In the genomic region with DNA sequence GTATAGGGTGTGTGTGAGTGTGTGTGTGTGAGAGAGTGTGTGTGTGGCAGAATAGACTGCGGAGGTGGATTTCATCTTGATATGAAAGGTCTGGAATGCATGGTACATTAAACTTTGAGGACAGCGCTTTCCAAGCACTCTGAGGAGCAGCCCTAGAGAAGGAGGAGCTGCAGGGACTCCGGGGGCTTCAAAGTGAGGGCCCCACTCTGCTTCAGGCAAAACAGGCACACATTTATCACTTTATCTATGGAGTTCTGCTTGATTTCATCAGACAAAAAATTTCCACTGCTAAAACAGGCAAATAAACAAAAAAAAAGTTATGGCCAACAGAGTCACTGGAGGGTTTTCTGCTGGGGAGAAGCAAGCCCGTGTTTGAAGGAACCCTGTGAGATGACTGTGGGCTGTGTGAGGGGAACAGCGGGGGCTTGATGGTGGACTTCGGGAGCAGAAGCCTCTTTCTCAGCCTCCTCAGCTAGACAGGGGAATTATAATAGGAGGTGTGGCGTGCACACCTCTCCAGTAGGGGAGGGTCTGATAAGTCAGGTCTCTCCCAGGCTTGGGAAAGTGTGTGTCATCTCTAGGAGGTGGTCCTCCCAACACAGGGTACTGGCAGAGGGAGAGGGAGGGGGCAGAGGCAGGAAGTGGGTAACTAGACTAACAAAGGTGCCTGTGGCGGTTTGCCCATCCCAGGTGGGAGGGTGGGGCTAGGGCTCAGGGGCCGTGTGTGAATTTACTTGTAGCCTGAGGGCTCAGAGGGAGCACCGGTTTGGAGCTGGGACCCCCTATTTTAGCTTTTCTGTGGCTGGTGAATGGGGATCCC, we compare ENCODE assay signal across 8 cellular contexts. TPM values are rescaled to one million over a fixed set of nuclear protein-coding genes. Genes with fewer than 3 reads are reported as not detected.
DNase-seq lines count a peak whose midpoint lies in the region; ATAC-seq and TF ChIP-seq lines count a peak whose summit lies in the region.

No MANE protein-coding gene starts in this region.

- no peaks in the 10 kb centered on the region for H3K27me3 Mint-ChIP-seq in CD4-positive, alpha-beta T cell

- peaks cover 78% of the 10 kb centered on the region for H3K36me3 Mint-ChIP-seq in CD4-positive, alpha-beta T cell (ENCODE audit: low read depth)

- H3K27ac ChIP-seq in CD4-positive, alpha-beta T cell (ENCODE audit: low read depth, low read length), result peak overlapping the region; percentile 78

- peak; percentile 51 to 92 (median 84) for DNase-seq in CD4-positive, alpha-beta T cell
- peak; percentile 89 for DNase-seq in NCI-H146 (lab: John Stamatoyannopoulos, UW)
- peak; percentile 73 to 87 for DNase-seq in activated CD8-positive, alpha-beta memory T cell treated with anti-CD3 and anti-CD28 coated beads for 1 hour (ENCODE audit: extremely low read depth in 1 of 2, low read depth in 1 of 2)
- peak; percentile 83 to 91 for DNase-seq in stimulated activated CD8-positive, alpha-beta memory T cell treated with anti-CD3 and anti-CD28 coated beads, Interleukin-7, amount 100 ng/mL, for 4 hours (ENCODE audit: low read depth in 2 of 2)

- H3K4me1 Mint-ChIP-seq in CD4-positive, alpha-beta T cell (ENCODE audit: low read depth), result peaks cover 56% of the 10 kb centered on the region

- intact Hi-C loops in CD4-positive, alpha-beta T cell (cut with DNase I, micrococcal nuclease), result loop anchor here (1.0 to 10.0 kb wide), 5 partner anchors 17 to 49 kb away; a partner anchor contains a TSS

- no peak for TF ChIP-seq CTCF in CD4-positive, alpha-beta T cell (IDR thresholded peaks at IDR 0.05)

- no peaks in the 10 kb centered on the region for H3K9me3 Mint-ChIP-seq in CD4-positive, alpha-beta T cell

- peak overlapping the region; percentile 32; the same call in 1 of the 2 replicates for H3K4me3 ChIP-seq in iPS-18c (ENCODE audit: insufficient read depth, low read depth, low read length)

- H3K27ac Mint-ChIP-seq in CD4-positive, alpha-beta T cell, result peak overlapping the region; percentile 93

- peak; percentile 89 for ATAC-seq in CD4-positive, alpha-beta T cell (ENCODE audit: poor library complexity)
- ATAC-seq in HG02678 (IDR thresholded peaks at IDR 0.05; ENCODE audit: unreplicated experiment) (no peak), GM18502 (IDR thresholded peaks at IDR 0.05; ENCODE audit: poor library complexity, unreplicated experiment) (no peak), GM21825 (IDR thresholded peaks at IDR 0.05; ENCODE audit: unreplicated experiment) (no peak)

- no peaks in the 10 kb centered on the region for H3K27me3 ChIP-seq in CD4-positive, alpha-beta T cell (ENCODE audit: control insufficient read depth, insufficient read depth, low read length)

- CTCF ChIA-PET in CD4-positive, alpha-beta T cell (lab: Charles Lee), result interaction anchor here (0.5 to 1.7 kb wide), 5 partner anchors 15 to 34 kb away, joined by 4 to 9 read pairs (median 4); no protein-coding TSS in a partner anchor

- H3K4me3 Mint-ChIP-seq in CD4-positive, alpha-beta T cell, result peak overlapping the region; percentile 87

- H3K9me3 ChIP-seq in CD4-positive, alpha-beta T cell (ENCODE audit: control insufficient read depth, low read length), result no peaks in the 10 kb centered on the region
- H3K9me3 ChIP-seq in iPS-18c (ENCODE audit: control insufficient read depth, insufficient read depth, low read length), result no peaks in the 10 kb centered on the region

- POLR2A ChIA-PET in CD4-positive, alpha-beta T cell (lab: Charles Lee), result interaction anchor here (0.9 to 3.1 kb wide), 18 partner anchors 9 to 377 kb away, joined by 3 to 80 read pairs (median 5); a partner anchor contains a TSS

RNA-seq across cellular contexts. Expression of a gene that starts 18.3 kb away (rescaled TPM):
- total RNA-seq in CD4-positive, alpha-beta T cell, result 10 to 100 TPM; 56.9 to 61.0 TPM

RNA-seq across cellular contexts. Expression of a gene that starts 22.5 kb away (rescaled TPM):
- total RNA-seq in CD4-positive, alpha-beta T cell, result 100 to 1,000 TPM; 187 to 188 TPM

RNA-seq across cellular contexts. Expression of a gene that starts 26.6 kb away (rescaled TPM):
- total RNA-seq in CD4-positive, alpha-beta T cell, result under 1 TPM; 0.38 to 0.45 TPM

RNA-seq across cellular contexts. Expression of a gene that starts 51.4 kb away (rescaled TPM):
- total RNA-seq in CD4-positive, alpha-beta T cell, result 100 to 1,000 TPM; 103 to 110 TPM

RNA-seq across cellular contexts. Expression of a gene that starts 51.4 kb away (rescaled TPM):
- 10 to 100 TPM; 11.5 to 12.8 TPM for total RNA-seq in CD4-positive, alpha-beta T cell
